ENCODE assay signal across 8 cellular contexts in genomic region chrX:132218100-132218807, GRCh38. TPM values are rescaled to one million over a fixed set of nuclear protein-coding genes. Genes with fewer than 3 reads are reported as not detected.
DNase-seq lines count a peak whose midpoint lies in the region; ATAC-seq and FAIRE-seq lines count a peak whose summit lies in the region.

No MANE protein-coding gene starts in this region.

- no peaks in the 10 kb centered on the region for H3K27me3 Mint-ChIP-seq in natural killer cell treated with Interleukin-12 subunit alpha and Interleukin-12 subunit beta and Interleukin-15 and Interleukin-18, amount 100 ng/mL, for 72 hours

- H3K36me3 Mint-ChIP-seq in natural killer cell treated with Interleukin-12 subunit alpha and Interleukin-12 subunit beta and Interleukin-15 and Interleukin-18, amount 100 ng/mL, for 72 hours, result peaks cover 11% of the 10 kb centered on the region

- peak overlapping the region; percentile 91 to 92 for H3K27ac Mint-ChIP-seq in natural killer cell treated with Interleukin-12 subunit alpha and Interleukin-12 subunit beta and Interleukin-15 and Interleukin-18, amount 100 ng/mL, for 72 hours

- no peak for FAIRE-seq in RCC 7860 (lab: Jason Lieb, UNC)

- peak; percentile 52 for ATAC-seq in GM21737 (IDR thresholded peaks at IDR 0.05; ENCODE audit: unreplicated experiment)
- peak; percentile 82 to 83 for ATAC-seq in natural killer cell treated with Interleukin-12 subunit alpha and Interleukin-12 subunit beta and Interleukin-15 and Interleukin-18, amount 100 ng/mL, for 72 hours

- peaks cover 22% of the 10 kb centered on the region in 2 donors for H3K4me1 Mint-ChIP-seq in natural killer cell treated with Interleukin-12 subunit alpha and Interleukin-12 subunit beta and Interleukin-15 and Interleukin-18, amount 100 ng/mL, for 72 hours (ENCODE audit: low read depth in 2 of 2)

- H3K9me3 Mint-ChIP-seq in natural killer cell treated with Interleukin-12 subunit alpha and Interleukin-12 subunit beta and Interleukin-15 and Interleukin-18, amount 100 ng/mL, for 72 hours, result no peaks in the 10 kb centered on the region

- DNase-seq in DMS79 (lab: John Stamatoyannopoulos, UW) (peak; percentile 41), KG1 (lab: John Stamatoyannopoulos, UW) (peak; percentile 16), RCC 7860 (ENCODE audit: low spot score) (peak; percentile 67), activated T-helper 1 cell treated with Interleukin-2 at 50 U/mL for 16 hours (ENCODE audit: low read depth) (peak; percentile 65), fibroblast of peridontal ligament (ENCODE audit: extremely low read depth) (peak; percentile 80)
- DNase-seq in natural killer cell treated with Interleukin-12 subunit alpha and Interleukin-12 subunit beta and Interleukin-15 and Interleukin-18, amount 100 ng/mL, for 72 hours (ENCODE audit: low spot score), result peak; percentile 89
- peak; percentile 73 for DNase-seq in stimulated activated naive CD4-positive, alpha-beta T cell treated with Interleukin-2 at 50 U/mL for 16 hours (lab: John Stamatoyannopoulos, UW)

- peak overlapping the region; percentile 94 for H3K4me3 Mint-ChIP-seq in natural killer cell treated with Interleukin-12 subunit alpha and Interleukin-12 subunit beta and Interleukin-15 and Interleukin-18, amount 100 ng/mL, for 72 hours

RNA-seq across cellular contexts. Expression of gene RAP2C, which starts 1.0 kb away (rescaled TPM):
- 10 to 100 TPM; 33.7 to 60.5 TPM for total RNA-seq in natural killer cell treated with Interleukin-12 subunit alpha and Interleukin-12 subunit beta and Interleukin-15 and Interleukin-18, amount 100 ng/mL, for 72 hours

Comparison
In these comparisons a context has a peak if more than half of its experiments do, and no peak if none do; other contexts are left out.
1. Peak in every context shown above with its lines: DNase-seq and ATAC-seq.
2. DNase-seq: peak in every context shown above with its lines; median percentile 89 in natural killer cell treated with Interleukin-12 subunit alpha and Interleukin-12 subunit beta and Interleukin-15 and Interleukin-18, amount 100 ng/mL, for 72 hours; 80 in fibroblast of peridontal ligament; 73 in stimulated activated naive CD4-positive, alpha-beta T cell treated with Interleukin-2 at 50 U/mL for 16 hours; 67 in RCC 7860; 65 in activated T-helper 1 cell treated with Interleukin-2 at 50 U/mL for 16 hours; 41 in DMS79; 16 in KG1.